In the genomic region with DNA sequence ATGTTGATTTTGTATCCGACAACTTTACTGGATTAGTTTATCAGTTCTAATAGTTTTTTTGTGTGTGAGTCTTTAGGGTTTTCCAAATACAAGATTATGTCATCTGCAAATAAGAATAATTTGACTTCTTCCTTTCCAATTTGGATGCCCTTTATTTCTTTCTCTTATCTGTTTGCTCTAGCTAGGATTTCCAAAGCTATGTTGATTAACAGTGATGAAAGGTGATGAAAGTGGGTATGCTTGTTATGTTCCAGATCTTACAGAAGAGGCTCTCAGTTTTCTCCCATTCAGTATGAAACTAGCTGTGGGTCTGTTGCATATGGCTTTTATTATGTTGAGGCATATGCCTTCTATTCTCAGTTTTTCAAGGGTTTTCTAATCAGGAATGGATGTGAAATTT, we compare ENCODE assay signal across 12 cellular contexts. TPM values are rescaled to one million over a fixed set of nuclear protein-coding genes. Genes with fewer than 3 reads are reported as not detected.
"Had no signal": no experiment of that assay in that cellular context is flagged by ENCODE, and none has a peak within 500 bp of the region (broad histone marks: within the 10 kb centered on the region; RNA-seq: fewer than 3 reads in every experiment).

No MANE protein-coding gene starts in this region.

- H3K36me3 ChIP-seq: HAP-1 had no signal

- H3K4me3 ChIP-seq: GM23248, GM23338, HAP-1 had no signal

- H3K4me1 ChIP-seq: HAP-1 had no signal

- H3K4me2 ChIP-seq: GM23338 had no signal

- H3K27ac ChIP-seq: GM23248 had no signal

- H3K9ac ChIP-seq: GM23248 had no signal

- FAIRE-seq: H1, H54 had no signal

- H2AFZ ChIP-seq: GM23248, GM23338 had no signal

- DNase-seq: GM23248, GOT3, H7, H9, HCEC 1CT, HFFc6 had no signal

- H3K9me3 ChIP-seq: HAP-1 had no signal

- ATAC-seq: GM23338, HCT116 had no signal

RNA-seq across cellular contexts. Expression of gene CHRNB4, which starts 56.4 kb away (rescaled TPM):
- total RNA-seq: GM23248, H4, HFFc6 had no signal
- polyA plus RNA-seq: GM23248 had no signal
